In genomic region chr14:88611878-88612277, GRCh38 we compare ENCODE assay signal across 21 cellular contexts. TPM values are rescaled to one million over a fixed set of nuclear protein-coding genes. Genes with fewer than 3 reads are reported as not detected.
DNase-seq lines count a peak whose midpoint lies in the region; ATAC-seq and FAIRE-seq lines count a peak whose summit lies in the region.
"Had no signal": no experiment of that assay in that cellular context is flagged by ENCODE, and none has a peak within 500 bp of the region (broad histone marks: within the 10 kb centered on the region; RNA-seq: fewer than 3 reads in every experiment).

No MANE protein-coding gene starts in this region.

- H3K27me3 Mint-ChIP-seq in activated CD8-positive, alpha-beta memory T cell treated with anti-CD3 and anti-CD28 coated beads, Interleukin-2, amount 10 ng/mL, durations not matched to agents 7 days and 5 days: no peaks in the 10 kb centered on the region
- no peaks in the 10 kb centered on the region for H3K27me3 Mint-ChIP-seq in T-helper 17 cell
- H3K27me3 Mint-ChIP-seq: activated CD4-positive, alpha-beta T cell treated with anti-CD3 and anti-CD28 coated beads for 36 hours; memory B cell; stimulated activated memory B cell treated with anti-CD40 and anti-IgM and Interleukin-4, amounts not matched to agents 10 μg/mL and 1 μg/mL and 100 μg/mL, for 72 hours had no signal

- CTCF ChIA-PET in activated CD8-positive, alpha-beta memory T cell treated with anti-CD3 and anti-CD28 coated beads, Interleukin-2, amount 10 ng/mL, durations not matched to agents 7 days and 5 days (lab: Charles Lee): no interaction called here

- H3K27ac Mint-ChIP-seq in activated CD8-positive, alpha-beta memory T cell treated with anti-CD3 and anti-CD28 coated beads, Interleukin-2, amount 10 ng/mL, durations not matched to agents 7 days and 5 days: peak overlapping the region; percentile 5
- H3K27ac Mint-ChIP-seq in T-helper 17 cell: peak overlapping the region; percentile 61
- H3K27ac Mint-ChIP-seq: activated CD4-positive, alpha-beta T cell treated with anti-CD3 and anti-CD28 coated beads for 36 hours; activated naive CD4-positive, alpha-beta T cell treated with anti-CD3 and anti-CD28 coated beads, Interleukin-2, amount 50 U/mL, for 72 hours; memory B cell; nephron; stimulated activated memory B cell treated with anti-CD40 and anti-IgM and Interleukin-4, amounts not matched to agents 10 μg/mL and 1 μg/mL and 100 μg/mL, for 72 hours had no signal

- no peak for FAIRE-seq in frontal cortex (lab: Jason Lieb, UNC)
- FAIRE-seq: keratinocyte had no signal

- peaks cover 14% of the 10 kb centered on the region for H3K4me1 Mint-ChIP-seq in activated CD8-positive, alpha-beta memory T cell treated with anti-CD3 and anti-CD28 coated beads, Interleukin-2, amount 10 ng/mL, durations not matched to agents 7 days and 5 days
- peaks cover 10% of the 10 kb centered on the region for H3K4me1 Mint-ChIP-seq in T-helper 17 cell

- H3K36me3 Mint-ChIP-seq in activated CD8-positive, alpha-beta memory T cell treated with anti-CD3 and anti-CD28 coated beads, Interleukin-2, amount 10 ng/mL, durations not matched to agents 7 days and 5 days: peaks cover 58% of the 10 kb centered on the region
- H3K36me3 Mint-ChIP-seq in T-helper 17 cell (ENCODE audit: low read depth): peaks cover 14% of the 10 kb centered on the region

- H3K4me3 Mint-ChIP-seq in activated CD8-positive, alpha-beta memory T cell treated with anti-CD3 and anti-CD28 coated beads, Interleukin-2, amount 10 ng/mL, durations not matched to agents 7 days and 5 days: no peak overlapping the region
- H3K4me3 Mint-ChIP-seq in T-helper 17 cell: no peak overlapping the region
- H3K4me3 Mint-ChIP-seq: activated CD4-positive, alpha-beta T cell treated with anti-CD3 and anti-CD28 coated beads for 36 hours; memory B cell; nephron; stimulated activated memory B cell treated with anti-CD40 and anti-IgM and Interleukin-4, amounts not matched to agents 10 μg/mL and 1 μg/mL and 100 μg/mL, for 72 hours had no signal

- no peak for DNase-seq in activated CD8-positive, alpha-beta memory T cell treated with anti-CD3 and anti-CD28 coated beads, Interleukin-2, amount 10 ng/mL, durations not matched to agents 7 days and 5 days
- DNase-seq in activated CD8-positive, alpha-beta memory T cell treated with anti-CD3 and anti-CD28 coated beads, Interleukin-2, amount 50 U/mL, for 48 hours: no peak
- DNase-seq in T-helper 17 cell: no peak
- DNase-seq in fibroblast of peridontal ligament (ENCODE audit: extremely low read depth): peak; percentile 16
- DNase-seq in D341Med (ENCODE audit: low spot score): no peak
- DNase-seq in activated effector memory CD4-positive, alpha-beta T cell treated with anti-CD3 and anti-CD28 coated beads, Interleukin-2, amount 50 U/mL, for 16 hours: no peak
- DNase-seq in frontal cortex (ENCODE audit: low spot score in 2 of 2): no peak
- DNase-seq: activated CD4-positive, alpha-beta T cell treated with anti-CD3 and anti-CD28 coated beads for 36 hours; MG63; NCI-H2029; NCI-H510A treated with DMSO at 0.1 percent for 48 hours; psoas muscle had no signal

- H3K9me3 ChIP-seq in T-helper 17 cell (ENCODE audit: control insufficient read depth, low read length, poor library complexity, severe bottlenecking): no peaks in the 10 kb centered on the region
- H3K9me3 ChIP-seq: breast epithelium, MG63, psoas muscle, tibial nerve had no signal

- H3K9me3 Mint-ChIP-seq in activated CD8-positive, alpha-beta memory T cell treated with anti-CD3 and anti-CD28 coated beads, Interleukin-2, amount 10 ng/mL, durations not matched to agents 7 days and 5 days (ENCODE audit: low read depth): no peaks in the 10 kb centered on the region
- H3K9me3 Mint-ChIP-seq: activated naive CD4-positive, alpha-beta T cell treated with anti-CD3 and anti-CD28 coated beads, Interleukin-2, amount 50 U/mL, for 72 hours; memory B cell; nephron; stimulated activated memory B cell treated with anti-CD40 and anti-IgM and Interleukin-4, amounts not matched to agents 10 μg/mL and 1 μg/mL and 100 μg/mL, for 72 hours had no signal

- no peak for ATAC-seq in activated CD8-positive, alpha-beta memory T cell treated with anti-CD3 and anti-CD28 coated beads, Interleukin-2, amount 10 ng/mL, durations not matched to agents 7 days and 5 days
- ATAC-seq in T-helper 17 cell (no peak), HG02623 (IDR thresholded peaks at IDR 0.05; ENCODE audit: unreplicated experiment) (no peak)
- ATAC-seq: activated CD4-positive, alpha-beta T cell treated with anti-CD3 and anti-CD28 coated beads for 36 hours; activated naive CD4-positive, alpha-beta T cell treated with anti-CD3 and anti-CD28 coated beads, Interleukin-2, amount 50 U/mL, for 72 hours; esophagus mucosa; psoas muscle; stimulated activated memory B cell treated with anti-CD40 and anti-IgM and Interleukin-4, amounts not matched to agents 10 μg/mL and 1 μg/mL and 100 μg/mL, for 72 hours had no signal

RNA-seq across cellular contexts. Expression of gene ZC3H14, which starts 49.0 kb away (rescaled TPM):
- total RNA-seq in activated CD8-positive, alpha-beta memory T cell treated with anti-CD3 and anti-CD28 coated beads, Interleukin-2, amount 10 ng/mL, durations not matched to agents 7 days and 5 days: 10 to 100 TPM; 43.3 to 50.5 TPM
- total RNA-seq in T-helper 17 cell (10 to 100 TPM; 34.5 to 41.7 TPM), frontal cortex (84.8 TPM)

RNA-seq across cellular contexts. Expression of gene PTPN21, which starts 57.1 kb away (rescaled TPM):
- under 1 TPM in 1 of 2 experiments, not detected in 1; 0.12 TPM for total RNA-seq in activated CD8-positive, alpha-beta memory T cell treated with anti-CD3 and anti-CD28 coated beads, Interleukin-2, amount 10 ng/mL, durations not matched to agents 7 days and 5 days
- total RNA-seq in T-helper 17 cell (not detected), frontal cortex (6.1 TPM)
- total RNA-seq: activated naive CD4-positive, alpha-beta T cell treated with anti-CD3 and anti-CD28 coated beads, Interleukin-2, amount 50 U/mL, for 72 hours had no signal
